In genomic region chr2:72150157-72150960, GRCh38 we compare ENCODE assay signal across 9 cellular contexts. TPM values are rescaled to one million over a fixed set of nuclear protein-coding genes. Genes with fewer than 3 reads are reported as not detected.
DNase-seq lines count a peak whose midpoint lies in the region; ATAC-seq and TF ChIP-seq lines count a peak whose summit lies in the region.
"Had no signal": no experiment of that assay in that cellular context is flagged by ENCODE, and none has a peak within 500 bp of the region (broad histone marks: within the 10 kb centered on the region; RNA-seq: fewer than 3 reads in every experiment).

No MANE protein-coding gene starts in this region.

- intact Hi-C loops in mucosa of descending colon (cut with DNase I, micrococcal nuclease) = loop anchor here (5.0 to 10.0 kb wide), 3 partner anchors 223 to 606 kb away; no protein-coding TSS in a partner anchor

- peak; percentile 77 for TF ChIP-seq CTCF in mucosa of descending colon (IDR thresholded peaks at IDR 0.05)

- peak in 12 of 14 donors; percentile 34 to 84 (median 70) for DNase-seq in C1 segment of cervical spinal cord (lab: John Stamatoyannopoulos, UW)
- DNase-seq in HS-5 (ENCODE audit: low read depth) = peak; percentile 59
- peak; percentile 72 for DNase-seq in NOMO-1 treated with DMSO at 0.1 percent for 48 hours (lab: John Stamatoyannopoulos, UW; ENCODE audit: unreplicated experiment)
- DNase-seq in activated CD8-positive, alpha-beta memory T cell treated with anti-CD3 and anti-CD28 coated beads, Interleukin-2, amount 50 U/mL, for 24 hours (ENCODE audit: extremely low read depth) = peak; percentile 27
- peak; percentile 96 for DNase-seq in epidermal melanocyte (ENCODE audit: insufficient read length, low spot score)
- DNase-seq in mucosa of descending colon = peak; percentile 64 to 88 (median 78)
- peak; percentile 17 to 29 for DNase-seq in stimulated activated CD8-positive, alpha-beta memory T cell treated with anti-CD3 and anti-CD28 coated beads, Interleukin-7, amount 100 ng/mL, for 1 hour (ENCODE audit: low read depth in 2 of 2)

- H3K4me1 ChIP-seq in mucosa of descending colon (ENCODE audit: low read depth) = peaks cover 41% of the 10 kb centered on the region

- H3K36me3 ChIP-seq in mucosa of descending colon (ENCODE audit: low read depth) = no peaks in the 10 kb centered on the region

- peak; percentile 90 for ATAC-seq in GM19395 (IDR thresholded peaks at IDR 0.05; ENCODE audit: unreplicated experiment)
- ATAC-seq in mucosa of descending colon = peak; percentile 92

- no peak overlapping the region for H3K4me3 ChIP-seq in mucosa of descending colon

- H3K9me3 ChIP-seq in mucosa of descending colon = no peaks in the 10 kb centered on the region

RNA-seq across cellular contexts. Expression of gene CYP26B1, which starts 2.7 kb away (rescaled TPM):
- 1 to 10 TPM in 2 of 3 donors, under 1 TPM in 1; 0.82 to 9.5 (median 2.5) TPM for total RNA-seq in mucosa of descending colon
- total RNA-seq: activated CD8-positive, alpha-beta memory T cell treated with anti-CD3 and anti-CD28 coated beads for 36 hours had no signal

Comparison
In these comparisons a context has a peak if more than half of its experiments do, and no peak if none do; other contexts are left out.
1. DNase-seq: peak in every context shown above with its lines; median percentile 96 in epidermal melanocyte; 78 in mucosa of descending colon; 72 in NOMO-1 treated with DMSO at 0.1 percent for 48 hours; 70 in C1 segment of cervical spinal cord; 59 in HS-5; 27 in activated CD8-positive, alpha-beta memory T cell treated with anti-CD3 and anti-CD28 coated beads, Interleukin-2, amount 50 U/mL, for 24 hours; 23 in stimulated activated CD8-positive, alpha-beta memory T cell treated with anti-CD3 and anti-CD28 coated beads, Interleukin-7, amount 100 ng/mL, for 1 hour.